In genomic region chr2:28469947-28470585, GRCh38 we compare ENCODE assay signal across 20 cellular contexts. TPM values are rescaled to one million over a fixed set of nuclear protein-coding genes. Genes with fewer than 3 reads are reported as not detected.
DNase-seq lines count a peak whose midpoint lies in the region; ATAC-seq and TF ChIP-seq lines count a peak whose summit lies in the region.
"Had no signal": no experiment of that assay in that cellular context is flagged by ENCODE, and none has a peak within 500 bp of the region (broad histone marks: within the 10 kb centered on the region; RNA-seq: fewer than 3 reads in every experiment).

No MANE protein-coding gene starts in this region.

- no peak overlapping the region for H3K27ac Mint-ChIP-seq in CD8-positive, alpha-beta memory T cell
- H3K27ac Mint-ChIP-seq: CD8-positive, alpha-beta T cell; stimulated activated naive B cell treated with anti-CD40 and anti-IgM and Interleukin-4, amounts not matched to agents 10 μg/mL and 1 μg/mL and 100 μg/mL, for 72 hours; T-helper 2 cell treated with Interferon-gamma antibody and Interleukin-4, amounts not matched to agents 5 μg/mL and 100 μg/mL, for 36 hours had no signal

- no peaks in the 10 kb centered on the region for H3K9me2 ChIP-seq in MM.1S (replicated peaks; ENCODE audit: insufficient read depth, low read length)

- no peaks in the 10 kb centered on the region for H3K9me3 ChIP-seq in MM.1S (replicated peaks; ENCODE audit: insufficient read depth, low read length)
- no peaks in the 10 kb centered on the region for H3K9me3 ChIP-seq in Peyer's patch
- no peaks in the 10 kb centered on the region for H3K9me3 ChIP-seq in CD8-positive, alpha-beta memory T cell (ENCODE audit: low read length)
- H3K9me3 ChIP-seq: HAP-1 had no signal

- H3K4me2 ChIP-seq in MM.1S (ENCODE audit: low read depth, low read length): no peak overlapping the region

- DNase-seq in SIG-M5 treated with dmso at 0.1 percent for 504 hours (lab: John Stamatoyannopoulos, UW; ENCODE audit: unreplicated experiment): peak; percentile 29
- no peak for DNase-seq in SIG-M5 (lab: John Stamatoyannopoulos, UW)
- DNase-seq in MM.1S: no peak
- no peak for DNase-seq in Peyer's patch
- DNase-seq in mesenteric fat pad (ENCODE audit: low spot score): peak; percentile 72
- DNase-seq in NCI-H2081 (lab: John Stamatoyannopoulos, UW): no peak
- DNase-seq in CD8-positive, alpha-beta memory T cell: no peak
- DNase-seq: activated CD4-positive, alpha-beta T cell treated with anti-CD3 and anti-CD28 coated beads for 4 hours; activated T-cell treated with anti-CD3 and anti-CD28 coated beads, Interleukin-2, amount 50 U/mL, for 1 hour; amniotic stem cell; CD8-positive, alpha-beta T cell; cerebellar nuclear complex; NCI-H1694 treated with DMSO at 0.1 percent for 48 hours; NCI-H82; stimulated activated naive B cell treated with anti-CD40 and anti-IgM and Interleukin-4, amounts not matched to agents 10 μg/mL and 1 μg/mL and 100 μg/mL, for 72 hours had no signal

- CTCF ChIA-PET in CD8-positive, alpha-beta memory T cell (lab: Charles Lee): no interaction called here

- H3K27me3 Mint-ChIP-seq in CD8-positive, alpha-beta memory T cell: peaks cover 0 to 3% of the 10 kb centered on the region in 2 donors

- no peaks in the 10 kb centered on the region for H4K20me1 ChIP-seq in MM.1S (ENCODE audit: insufficient read depth, low read length)

- POLR2A ChIA-PET in CD8-positive, alpha-beta memory T cell (lab: Charles Lee): no interaction called here

- H3F3A ChIP-seq in MM.1S (ENCODE audit: insufficient read depth, low read length): no peaks in the 10 kb centered on the region

- H3K79me2 ChIP-seq in MM.1S (ENCODE audit: low read length): no peaks in the 10 kb centered on the region
- H3K79me2 ChIP-seq: parathyroid adenoma had no signal

- TF ChIP-seq POLR2A in Peyer's patch (IDR thresholded peaks at IDR 0.05): no peak

- no peaks in the 10 kb centered on the region for H3K36me3 ChIP-seq in MM.1S (replicated peaks; ENCODE audit: insufficient read depth, low read length)
- no peaks in the 10 kb centered on the region for H3K36me3 ChIP-seq in Peyer's patch
- H3K36me3 ChIP-seq in CD8-positive, alpha-beta memory T cell (ENCODE audit: insufficient read depth, low read length): no peaks in the 10 kb centered on the region
- H3K36me3 ChIP-seq: HAP-1 had no signal

- 0 out of 2 replicates have a peak overlapping the region, but pooled peaks have one; percentile 27 for H2AFZ ChIP-seq in MM.1S (ENCODE audit: low read length)
- H2AFZ ChIP-seq: parathyroid adenoma had no signal

- H3K4me3 Mint-ChIP-seq in CD8-positive, alpha-beta memory T cell: no peak overlapping the region
- H3K4me3 Mint-ChIP-seq: CD8-positive, alpha-beta T cell; IgD-negative memory B cell; stimulated activated naive B cell treated with anti-CD40 and anti-IgM and Interleukin-4, amounts not matched to agents 10 μg/mL and 1 μg/mL and 100 μg/mL, for 72 hours; T-helper 2 cell treated with Interferon-gamma antibody and Interleukin-4, amounts not matched to agents 5 μg/mL and 100 μg/mL, for 36 hours had no signal

- ATAC-seq in HG03108 (IDR thresholded peaks at IDR 0.05; ENCODE audit: unreplicated experiment): no peak
- ATAC-seq: CD8-positive, alpha-beta T cell; stimulated activated naive B cell treated with anti-CD40 and anti-IgM and Interleukin-4, amounts not matched to agents 10 μg/mL and 1 μg/mL and 100 μg/mL, for 72 hours had no signal

- H3K4me3 ChIP-seq in MM.1S (ENCODE audit: low read length) (no peak overlapping the region), Peyer's patch (no peak overlapping the region)
- no peak overlapping the region for H3K4me3 ChIP-seq in CD8-positive, alpha-beta memory T cell (ENCODE audit: low read length)
- H3K4me3 ChIP-seq: HAP-1 had no signal

- TF ChIP-seq CTCF in MM.1S (IDR thresholded peaks at IDR 0.05; ENCODE audit: low read length) (no peak), Peyer's patch (IDR thresholded peaks at IDR 0.05) (no peak)

- H3K9ac ChIP-seq in MM.1S (ENCODE audit: low read length): no peak overlapping the region
- H3K9ac ChIP-seq: parathyroid adenoma had no signal

- no peaks in the 10 kb centered on the region for H3K4me1 ChIP-seq in MM.1S (ENCODE audit: low read length)
- peaks cover 0 to 20% (median 0%) of the 10 kb centered on the region in 4 donors for H3K4me1 ChIP-seq in Peyer's patch
- peaks cover 6% of the 10 kb centered on the region for H3K4me1 ChIP-seq in CD8-positive, alpha-beta memory T cell (ENCODE audit: insufficient read depth, low read length)
- H3K4me1 ChIP-seq: HAP-1, parathyroid adenoma had no signal

- H3K36me3 Mint-ChIP-seq in CD8-positive, alpha-beta memory T cell: no peaks in the 10 kb centered on the region
- H3K36me3 Mint-ChIP-seq: CD8-positive, alpha-beta T cell; IgD-negative memory B cell; stimulated activated naive B cell treated with anti-CD40 and anti-IgM and Interleukin-4, amounts not matched to agents 10 μg/mL and 1 μg/mL and 100 μg/mL, for 72 hours had no signal

- H3K9me3 Mint-ChIP-seq in CD8-positive, alpha-beta memory T cell: peaks cover 0 to 3% (median 0%) of the 10 kb centered on the region in 5 donors
- H3K9me3 Mint-ChIP-seq: CD8-positive, alpha-beta T cell; T-helper 2 cell treated with Interferon-gamma antibody and Interleukin-4, amounts not matched to agents 5 μg/mL and 100 μg/mL, for 36 hours had no signal

- H3K27me3 ChIP-seq in MM.1S (replicated peaks; ENCODE audit: insufficient read depth, low read length) (no peaks in the 10 kb centered on the region), Peyer's patch (no peaks in the 10 kb centered on the region)
- H3K27me3 ChIP-seq in CD8-positive, alpha-beta memory T cell (ENCODE audit: insufficient read depth, low read length, poor library complexity, severe bottlenecking): no peaks in the 10 kb centered on the region

- peaks cover 3 to 7% (median 6%) of the 10 kb centered on the region in 3 donors for H3K4me1 Mint-ChIP-seq in CD8-positive, alpha-beta memory T cell

- H3K27ac ChIP-seq in MM.1S (ENCODE audit: low read length): no peak overlapping the region
- peak overlapping the region in 3 of 4 donors; percentile 45 to 91 (median 49) for H3K27ac ChIP-seq in Peyer's patch
- no peak overlapping the region for H3K27ac ChIP-seq in CD8-positive, alpha-beta memory T cell (ENCODE audit: low read depth, low read length)
- H3K27ac ChIP-seq: parathyroid adenoma had no signal

RNA-seq across cellular contexts. Expression of gene PLB1, which starts 25.8 kb away (rescaled TPM):
- total RNA-seq in Peyer's patch (100 to 1,000 TPM in 2 of 4 donors, 10 to 100 TPM in 1, 1 to 10 TPM in 1; 9.1 to 345 (median 146) TPM), mesenteric fat pad (6.3 TPM)
- total RNA-seq in CD8-positive, alpha-beta memory T cell: under 1 TPM; 0.35 to 0.39 TPM
- 0.16 TPM for polyA plus RNA-seq in CD8-positive, alpha-beta memory T cell
- polyA plus RNA-seq: IgD-negative memory B cell had no signal

Comparison
In these comparisons a context has a peak if more than half of its experiments do, and no peak if none do; other contexts are left out.
1. DNase-seq: peak in SIG-M5 treated with dmso at 0.1 percent for 504 hours (single experiment) and mesenteric fat pad (single experiment); none in SIG-M5 (single experiment), MM.1S (single experiment), Peyer's patch (0 of 3), NCI-H2081 (0 of 2) and CD8-positive, alpha-beta memory T cell (0 of 5).
2. H3K27ac ChIP-seq: peak in Peyer's patch (3 of 4); none in MM.1S (single experiment) and CD8-positive, alpha-beta memory T cell (single experiment).